30 cellular contexts compared by ENCODE assay signal in genomic region chr17:82323514-82324234, GRCh38. TPM values are rescaled to one million over a fixed set of nuclear protein-coding genes. Genes with fewer than 3 reads are reported as not detected.
DNase-seq lines count a peak whose midpoint lies in the region; ATAC-seq and TF ChIP-seq lines count a peak whose summit lies in the region.
"Had no signal": no experiment of that assay in that cellular context is flagged by ENCODE, and none has a peak within 500 bp of the region (broad histone marks: within the 10 kb centered on the region; RNA-seq: fewer than 3 reads in every experiment).

No MANE protein-coding gene starts in this region.

- H3K27ac Mint-ChIP-seq in activated T-helper 1 cell treated with anti-CD3 and anti-CD28 coated beads, Interleukin-12 subunit alpha, Interleukin-12 subunit beta, Interleukin-2, Interleukin-4 antibody, amounts not matched to agents 30 ng/mL and 10 ng/mL and 1 ng/mL, durations not matched to agents 14 hours and 24 hours and 36 hours: peak overlapping the region; percentile 61
- H3K27ac Mint-ChIP-seq: endodermal cell, H9 had no signal

- intact Hi-C loops in activated T-helper 1 cell treated with anti-CD3 and anti-CD28 coated beads, Interleukin-12 subunit alpha, Interleukin-12 subunit beta, Interleukin-2, Interleukin-4 antibody, amounts not matched to agents 30 ng/mL and 10 ng/mL and 1 ng/mL, durations not matched to agents 14 hours and 24 hours and 36 hours (cut with micrococcal nuclease): no loop called here
- intact Hi-C loops in spleen (cut with DNase I; ENCODE audit: low total_unique reads): loop anchor here (5.0 to 10.0 kb wide), 2 partner anchors 86 to 119 kb away; no protein-coding TSS in a partner anchor

- TF ChIP-seq CTCF in spleen (IDR thresholded peaks at IDR 0.05 in 8 of 11, conservative IDR thresholded peaks at IDR 0.05 in 3 of 11): no peak

- no peak for ATAC-seq in activated T-cell treated with anti-CD3 and anti-CD28 coated beads, Interleukin-2, amount 50 U/mL, for 4 hours
- no peak for ATAC-seq in GM19395 (IDR thresholded peaks at IDR 0.05; ENCODE audit: unreplicated experiment)

- H3K36me3 ChIP-seq in spleen: peaks cover 0 to 54% (median 0%) of the 10 kb centered on the region in 6 donors
- H3K36me3 ChIP-seq: left ventricle myocardium inferior, tibial nerve had no signal

- H3K9me3 ChIP-seq in spleen: no peaks in the 10 kb centered on the region
- H3K9me3 ChIP-seq: left ventricle myocardium inferior, tibial nerve had no signal

- no peak overlapping the region for H3K4me3 ChIP-seq in spleen
- H3K4me3 ChIP-seq: left ventricle myocardium inferior, PC-9, tibial nerve had no signal

- no peak overlapping the region for H3K27ac ChIP-seq in spleen
- H3K27ac ChIP-seq: left ventricle myocardium inferior, parathyroid adenoma, PC-9, tibial nerve, VCaP had no signal

- H3K4me3 Mint-ChIP-seq in activated T-cell treated with anti-CD3 and anti-CD28 coated beads, Interleukin-2, amount 50 U/mL, for 4 hours: peak overlapping the region; percentile 56
- H3K4me3 Mint-ChIP-seq in activated T-helper 1 cell treated with anti-CD3 and anti-CD28 coated beads, Interleukin-12 subunit alpha, Interleukin-12 subunit beta, Interleukin-2, Interleukin-4 antibody, amounts not matched to agents 30 ng/mL and 10 ng/mL and 1 ng/mL, durations not matched to agents 14 hours and 24 hours and 36 hours: peak overlapping the region; percentile 54
- H3K4me3 Mint-ChIP-seq: brain, endodermal cell, H9, neural crest cell had no signal

- peaks cover 22% of the 10 kb centered on the region for H3K4me1 Mint-ChIP-seq in activated T-cell treated with anti-CD3 and anti-CD28 coated beads, Interleukin-2, amount 50 U/mL, for 4 hours (ENCODE audit: low read depth)
- H3K4me1 Mint-ChIP-seq in activated T-helper 1 cell treated with anti-CD3 and anti-CD28 coated beads, Interleukin-12 subunit alpha, Interleukin-12 subunit beta, Interleukin-2, Interleukin-4 antibody, amounts not matched to agents 30 ng/mL and 10 ng/mL and 1 ng/mL, durations not matched to agents 14 hours and 24 hours and 36 hours (ENCODE audit: low read depth): peaks cover 13% of the 10 kb centered on the region

- no peaks in the 10 kb centered on the region for H3K36me3 Mint-ChIP-seq in activated T-cell treated with anti-CD3 and anti-CD28 coated beads, Interleukin-2, amount 50 U/mL, for 4 hours (ENCODE audit: insufficient read depth)
- H3K36me3 Mint-ChIP-seq in activated T-helper 1 cell treated with anti-CD3 and anti-CD28 coated beads, Interleukin-12 subunit alpha, Interleukin-12 subunit beta, Interleukin-2, Interleukin-4 antibody, amounts not matched to agents 30 ng/mL and 10 ng/mL and 1 ng/mL, durations not matched to agents 14 hours and 24 hours and 36 hours (ENCODE audit: low read depth): peaks cover 10% of the 10 kb centered on the region
- H3K36me3 Mint-ChIP-seq: brain had no signal

- peaks cover 0 to 42% (median 0%) of the 10 kb centered on the region in 7 donors for H3K27me3 ChIP-seq in spleen (replicated peaks in 1 of 7)

- no peak for TF ChIP-seq POLR2A in spleen (IDR thresholded peaks at IDR 0.05)

- peaks cover 3 to 17% (median 12%) of the 10 kb centered on the region in 6 donors for H3K4me1 ChIP-seq in spleen

- 64 to 75% (median 71%) methylated on average over 16 to 21 of the region's 21 CpGs for WGBS in spleen, 5 donors

- no peaks in the 10 kb centered on the region for H3K9me3 Mint-ChIP-seq in activated T-cell treated with anti-CD3 and anti-CD28 coated beads, Interleukin-2, amount 50 U/mL, for 4 hours
- no peaks in the 10 kb centered on the region for H3K9me3 Mint-ChIP-seq in activated T-helper 1 cell treated with anti-CD3 and anti-CD28 coated beads, Interleukin-12 subunit alpha, Interleukin-12 subunit beta, Interleukin-2, Interleukin-4 antibody, amounts not matched to agents 30 ng/mL and 10 ng/mL and 1 ng/mL, durations not matched to agents 14 hours and 24 hours and 36 hours
- H3K9me3 Mint-ChIP-seq: brain, endodermal cell, H9, neural crest cell had no signal

- H3K27me3 Mint-ChIP-seq in activated T-cell treated with anti-CD3 and anti-CD28 coated beads, Interleukin-2, amount 50 U/mL, for 4 hours (ENCODE audit: low read depth): no peaks in the 10 kb centered on the region
- no peaks in the 10 kb centered on the region for H3K27me3 Mint-ChIP-seq in activated T-helper 1 cell treated with anti-CD3 and anti-CD28 coated beads, Interleukin-12 subunit alpha, Interleukin-12 subunit beta, Interleukin-2, Interleukin-4 antibody, amounts not matched to agents 30 ng/mL and 10 ng/mL and 1 ng/mL, durations not matched to agents 14 hours and 24 hours and 36 hours (ENCODE audit: insufficient read depth)

- no peak for DNase-seq in activated T-cell treated with anti-CD3 and anti-CD28 coated beads, Interleukin-2, amount 50 U/mL, for 4 hours
- no peak for DNase-seq in activated T-cell treated with anti-CD3 and anti-CD28 coated beads, Interleukin-2, amount 50 U/mL, for 1 hour
- DNase-seq in CMK (ENCODE audit: low read depth) (peak; percentile 80), spleen (peak; percentile 77), GM19238 (ENCODE audit: insufficient read length, low spot score) (no peak), DMS53 (lab: John Stamatoyannopoulos, UW) (no peak)
- no peak for DNase-seq in activated T-helper 1 cell treated with anti-CD3 and anti-CD28 coated beads, Interleukin-12 subunit alpha, Interleukin-12 subunit beta, Interleukin-2, Interleukin-4 antibody, amounts not matched to agents 30 ng/mL and 10 ng/mL and 1 ng/mL, durations not matched to agents 14 hours and 24 hours and 36 hours (ENCODE audit: low spot score)
- DNase-seq: activated CD4-positive, alpha-beta T cell treated with anti-CD3 and anti-CD28 coated beads for 4 hours; activated effector memory CD4-positive, alpha-beta T cell treated with Interleukin-2 at 50 U/mL for 16 hours; amniotic stem cell; dermis blood vessel endothelial cell; endodermal cell; H9; Kasumi-1; left ventricle myocardium inferior; mesendoderm; NCI-H1417; NCI-H2029; NCI-H524 treated with DMSO at 0.1 percent for 48 hours; PC-9; retina; Right ventricle myocardium superior; T-helper 9 cell had no signal

RNA-seq across cellular contexts. Expression of gene CD7, which starts 6.3 kb away (rescaled TPM):
- total RNA-seq in activated T-cell treated with anti-CD3 and anti-CD28 coated beads, Interleukin-2, amount 50 U/mL, for 4 hours: 100 to 1,000 TPM; 256 to 382 (median 364) TPM
- 454 and 455 TPM in 2 replicates for total RNA-seq in activated T-helper 1 cell treated with anti-CD3 and anti-CD28 coated beads, Interleukin-12 subunit alpha, Interleukin-12 subunit beta, Interleukin-2, Interleukin-4 antibody, amounts not matched to agents 30 ng/mL and 10 ng/mL and 1 ng/mL, durations not matched to agents 14 hours and 24 hours and 36 hours
- total RNA-seq in spleen: 10 to 100 TPM; 18.9 to 60.1 (median 39.4) TPM
- polyA plus RNA-seq in spleen: 10 to 100 TPM; 14.8 to 24.5 (median 16.1) TPM
- total RNA-seq: dermis blood vessel endothelial cell, neural crest cell had no signal

RNA-seq across cellular contexts. Expression of gene SECTM1, which starts 9.9 kb away (rescaled TPM):
- 1 to 10 TPM; 2.6 to 3.8 (median 3.0) TPM for total RNA-seq in activated T-cell treated with anti-CD3 and anti-CD28 coated beads, Interleukin-2, amount 50 U/mL, for 4 hours
- 3.3 and 4.2 TPM in 2 replicates for total RNA-seq in activated T-helper 1 cell treated with anti-CD3 and anti-CD28 coated beads, Interleukin-12 subunit alpha, Interleukin-12 subunit beta, Interleukin-2, Interleukin-4 antibody, amounts not matched to agents 30 ng/mL and 10 ng/mL and 1 ng/mL, durations not matched to agents 14 hours and 24 hours and 36 hours
- 100 to 1,000 TPM in 1 of 7 donors, 10 to 100 TPM in 6; 55.6 to 141 (median 66.6) TPM for total RNA-seq in spleen
- 10 to 100 TPM in 1 of 3 donors, 1 to 10 TPM in 2; 6.0 to 15.2 (median 7.0) TPM for polyA plus RNA-seq in spleen
- total RNA-seq: endodermal cell, neural crest cell had no signal

RNA-seq across cellular contexts. Expression of gene TEX19, which starts 35.4 kb away (rescaled TPM):
- under 1 TPM; 0.16 to 0.38 (median 0.25) TPM for total RNA-seq in activated T-cell treated with anti-CD3 and anti-CD28 coated beads, Interleukin-2, amount 50 U/mL, for 4 hours
- 0.10 TPM in 1 of 2 replicates, not detected in the other for total RNA-seq in activated T-helper 1 cell treated with anti-CD3 and anti-CD28 coated beads, Interleukin-12 subunit alpha, Interleukin-12 subunit beta, Interleukin-2, Interleukin-4 antibody, amounts not matched to agents 30 ng/mL and 10 ng/mL and 1 ng/mL, durations not matched to agents 14 hours and 24 hours and 36 hours
- not detected for total RNA-seq in spleen
- not detected for polyA plus RNA-seq in spleen
- total RNA-seq: dermis blood vessel endothelial cell, left ventricle myocardium inferior, Right ventricle myocardium superior, tibial nerve had no signal

RNA-seq across cellular contexts. Expression of gene UTS2R, which starts 47.9 kb away (rescaled TPM):
- not detected for total RNA-seq in activated T-cell treated with anti-CD3 and anti-CD28 coated beads, Interleukin-2, amount 50 U/mL, for 4 hours
- 0.20 TPM in 1 of 2 replicates, not detected in the other for total RNA-seq in activated T-helper 1 cell treated with anti-CD3 and anti-CD28 coated beads, Interleukin-12 subunit alpha, Interleukin-12 subunit beta, Interleukin-2, Interleukin-4 antibody, amounts not matched to agents 30 ng/mL and 10 ng/mL and 1 ng/mL, durations not matched to agents 14 hours and 24 hours and 36 hours
- total RNA-seq in spleen: 1 to 10 TPM in 1 of 7 donors, under 1 TPM in 4, not detected in 2; 0.26 to 3.1 (median 0.60) TPM
- polyA plus RNA-seq in spleen: not detected
- total RNA-seq: dermis blood vessel endothelial cell, neural crest cell, PC-9 had no signal
- polyA plus RNA-seq: esophagus had no signal

RNA-seq across cellular contexts. Expression of gene CSNK1D, which starts 50.2 kb away (rescaled TPM):
- 100 to 1,000 TPM; 152 to 170 (median 164) TPM for total RNA-seq in activated T-cell treated with anti-CD3 and anti-CD28 coated beads, Interleukin-2, amount 50 U/mL, for 4 hours
- total RNA-seq in activated T-helper 1 cell treated with anti-CD3 and anti-CD28 coated beads, Interleukin-12 subunit alpha, Interleukin-12 subunit beta, Interleukin-2, Interleukin-4 antibody, amounts not matched to agents 30 ng/mL and 10 ng/mL and 1 ng/mL, durations not matched to agents 14 hours and 24 hours and 36 hours: 154 and 161 TPM in 2 replicates
- 100 to 1,000 TPM in 5 of 7 donors, 10 to 100 TPM in 2; 74.3 to 216 (median 160) TPM for total RNA-seq in spleen
- 100 to 1,000 TPM in 1 of 3 donors, 10 to 100 TPM in 2; 46.5 to 122 (median 67.2) TPM for polyA plus RNA-seq in spleen

Comparison
In these comparisons a context has a peak if more than half of its experiments do, and no peak if none do; other contexts are left out.
1. DNase-seq: peak in CMK (single experiment) and spleen (single experiment); none in activated T-cell treated with anti-CD3 and anti-CD28 coated beads, Interleukin-2, amount 50 U/mL, for 4 hours (single experiment), activated T-cell treated with anti-CD3 and anti-CD28 coated beads, Interleukin-2, amount 50 U/mL, for 1 hour (single experiment), activated T-helper 1 cell treated with anti-CD3 and anti-CD28 coated beads, Interleukin-12 subunit alpha, Interleukin-12 subunit beta, Interleukin-2, Interleukin-4 antibody, amounts not matched to agents 30 ng/mL and 10 ng/mL and 1 ng/mL, durations not matched to agents 14 hours and 24 hours and 36 hours (single experiment), GM19238 (single experiment) and DMS53 (single experiment).
2. RNA of gene SECTM1, which starts 9.9 kb away (total RNA-seq): 55.6 to 141 TPM in spleen; 3.3 to 4.2 TPM in activated T-helper 1 cell treated with anti-CD3 and anti-CD28 coated beads, Interleukin-12 subunit alpha, Interleukin-12 subunit beta, Interleukin-2, Interleukin-4 antibody, amounts not matched to agents 30 ng/mL and 10 ng/mL and 1 ng/mL, durations not matched to agents 14 hours and 24 hours and 36 hours and 2.6 to 3.8 TPM in activated T-cell treated with anti-CD3 and anti-CD28 coated beads, Interleukin-2, amount 50 U/mL, for 4 hours; every median in the first group is over 10 times any median in the second.